ENCODE assay signal across 8 cellular contexts in genomic region chr12:48980389-48980952, GRCh38. TPM values are rescaled to one million over a fixed set of nuclear protein-coding genes. Genes with fewer than 3 reads are reported as not detected.
A peak's percentile ranks its signal among the peaks of the same experiment; 100 is the strongest.
DNase-seq lines count a peak whose midpoint lies in the region; ATAC-seq lines count a peak whose summit lies in the region.

No MANE protein-coding gene starts in this region.

- peaks cover 90% of the 10 kb centered on the region for H3K27me3 Mint-ChIP-seq in activated CD4-positive, alpha-beta T cell treated with anti-CD3 and anti-CD28 coated beads, Interleukin-2, amount 10 ng/mL, durations not matched to agents 7 days and 5 days

- peaks cover 52% of the 10 kb centered on the region for H3K4me1 Mint-ChIP-seq in activated CD4-positive, alpha-beta T cell treated with anti-CD3 and anti-CD28 coated beads, Interleukin-2, amount 10 ng/mL, durations not matched to agents 7 days and 5 days

- intact Hi-C loops in right cardiac atrium (cut with DNase I) = no loop called here

- CTCF ChIA-PET in activated CD4-positive, alpha-beta T cell treated with anti-CD3 and anti-CD28 coated beads, Interleukin-2, amount 10 ng/mL, durations not matched to agents 7 days and 5 days (lab: Charles Lee) = interaction anchor here (0.5 to 10.1 kb wide), 7 partner anchors 8 to 127 kb away, joined by 3 to 110 read pairs (median 33); partner anchors contain the start of genes ARF3 and WNT10B

- no peaks in the 10 kb centered on the region for H3K9me3 ChIP-seq in right cardiac atrium (ENCODE audit: control insufficient read depth, low read length)

- peak overlapping the region; percentile 26 for H3K4me3 ChIP-seq in right cardiac atrium (ENCODE audit: low read length)

- peak overlapping the region; percentile 89 for H3K27ac Mint-ChIP-seq in activated CD4-positive, alpha-beta T cell treated with anti-CD3 and anti-CD28 coated beads, Interleukin-2, amount 10 ng/mL, durations not matched to agents 7 days and 5 days

- DNase-seq in NCI-H2171 treated with DMSO at 0.1 percent for 48 hours (lab: John Stamatoyannopoulos, UW) (peak; percentile 41), NCI-H2171 (lab: John Stamatoyannopoulos, UW) (no peak), right cardiac atrium (peak in 2 of 3 donors; percentile 53 to 57), pons (ENCODE audit: low spot score) (no peak), amygdala (lab: John Stamatoyannopoulos, UW) (no peak)
- no peak for DNase-seq in activated CD4-positive, alpha-beta T cell treated with anti-CD3 and anti-CD28 coated beads, Interleukin-2, amount 10 ng/mL, durations not matched to agents 7 days and 5 days
- peak; percentile 57 for DNase-seq in stimulated activated CD8-positive, alpha-beta memory T cell treated with anti-CD3 and anti-CD28 coated beads, Interleukin-4, amount 100 ng/mL, for 48 hours

- 4% methylated on average over 46 of the region's 46 CpGs for WGBS in right cardiac atrium

- no peaks in the 10 kb centered on the region for H3K9me3 Mint-ChIP-seq in activated CD4-positive, alpha-beta T cell treated with anti-CD3 and anti-CD28 coated beads, Interleukin-2, amount 10 ng/mL, durations not matched to agents 7 days and 5 days

- no peaks in the 10 kb centered on the region for H3K27me3 ChIP-seq in right cardiac atrium (ENCODE audit: control insufficient read depth, insufficient read depth)

- no peak overlapping the region for H3K27ac ChIP-seq in right cardiac atrium (ENCODE audit: low read length)

- H3K4me1 ChIP-seq in right cardiac atrium (ENCODE audit: control insufficient read depth, insufficient read depth, low read length) = peaks cover 15% of the 10 kb centered on the region

- POLR2A ChIA-PET in activated CD4-positive, alpha-beta T cell treated with anti-CD3 and anti-CD28 coated beads, Interleukin-2, amount 10 ng/mL, durations not matched to agents 7 days and 5 days (lab: Charles Lee) = interaction anchor here (0.5 kb wide), 1 partner anchor 273 kb away, joined by 5 read pairs; no protein-coding TSS in a partner anchor

- no peaks in the 10 kb centered on the region for H3K36me3 Mint-ChIP-seq in activated CD4-positive, alpha-beta T cell treated with anti-CD3 and anti-CD28 coated beads, Interleukin-2, amount 10 ng/mL, durations not matched to agents 7 days and 5 days (ENCODE audit: low read depth)

- peak overlapping the region; percentile 73 for H3K4me3 Mint-ChIP-seq in activated CD4-positive, alpha-beta T cell treated with anti-CD3 and anti-CD28 coated beads, Interleukin-2, amount 10 ng/mL, durations not matched to agents 7 days and 5 days

- ATAC-seq in right cardiac atrium (no peak), HG03342 (IDR thresholded peaks at IDR 0.05; ENCODE audit: unreplicated experiment) (no peak)

RNA-seq across cellular contexts. Expression of gene WNT1, which starts 2.3 kb away (rescaled TPM):
- total RNA-seq in activated CD4-positive, alpha-beta T cell treated with anti-CD3 and anti-CD28 coated beads, Interleukin-2, amount 10 ng/mL, durations not matched to agents 7 days and 5 days = under 1 TPM; 0.17 to 0.29 TPM
- total RNA-seq in right cardiac atrium = not detected
- not detected for polyA plus RNA-seq in right cardiac atrium

RNA-seq across cellular contexts. Expression of gene WNT10B, which starts 8.9 kb away (rescaled TPM):
- total RNA-seq in activated CD4-positive, alpha-beta T cell treated with anti-CD3 and anti-CD28 coated beads, Interleukin-2, amount 10 ng/mL, durations not matched to agents 7 days and 5 days = under 1 TPM; 0.52 to 0.99 TPM
- total RNA-seq in right cardiac atrium = 1 to 10 TPM in 1 of 4 donors, under 1 TPM in 3; 0.57 to 1.7 (median 0.73) TPM
- polyA plus RNA-seq in right cardiac atrium = 0.66 TPM

RNA-seq across cellular contexts. Expression of gene DDN, which starts 18.7 kb away (rescaled TPM):
- total RNA-seq in activated CD4-positive, alpha-beta T cell treated with anti-CD3 and anti-CD28 coated beads, Interleukin-2, amount 10 ng/mL, durations not matched to agents 7 days and 5 days = under 1 TPM; 0.10 to 0.17 TPM
- total RNA-seq in right cardiac atrium = 1 to 10 TPM in 2 of 4 donors, under 1 TPM in 2; 0.42 to 2.8 (median 1.1) TPM
- 1.6 TPM for polyA plus RNA-seq in right cardiac atrium

RNA-seq across cellular contexts. Expression of gene ARF3, which starts 23.2 kb away (rescaled TPM):
- 100 to 1,000 TPM in 1 of 2 experiments, 10 to 100 TPM in 1; 89.6 to 114 TPM for total RNA-seq in activated CD4-positive, alpha-beta T cell treated with anti-CD3 and anti-CD28 coated beads, Interleukin-2, amount 10 ng/mL, durations not matched to agents 7 days and 5 days
- 10 to 100 TPM; 75.6 to 94.8 (median 80.6) TPM for total RNA-seq in right cardiac atrium
- 65.0 TPM for polyA plus RNA-seq in right cardiac atrium

RNA-seq across cellular contexts. Expression of gene PRKAG1, which starts 38.1 kb away (rescaled TPM):
- 10 to 100 TPM; 62.5 to 65.5 TPM for total RNA-seq in activated CD4-positive, alpha-beta T cell treated with anti-CD3 and anti-CD28 coated beads, Interleukin-2, amount 10 ng/mL, durations not matched to agents 7 days and 5 days
- 10 to 100 TPM; 65.7 to 88.9 (median 80.7) TPM for total RNA-seq in right cardiac atrium
- 72.4 TPM for polyA plus RNA-seq in right cardiac atrium

Comparison
In these comparisons a context has a peak if more than half of its experiments do, and no peak if none do; other contexts are left out.
1. DNase-seq: peak in NCI-H2171 treated with DMSO at 0.1 percent for 48 hours (single experiment), right cardiac atrium (2 of 3) and stimulated activated CD8-positive, alpha-beta memory T cell treated with anti-CD3 and anti-CD28 coated beads, Interleukin-4, amount 100 ng/mL, for 48 hours (single experiment); none in NCI-H2171 (single experiment), activated CD4-positive, alpha-beta T cell treated with anti-CD3 and anti-CD28 coated beads, Interleukin-2, amount 10 ng/mL, durations not matched to agents 7 days and 5 days (single experiment), pons (single experiment) and amygdala (0 of 56).